Comparison of ENCODE assay signal across 23 cellular contexts in the genomic region with DNA sequence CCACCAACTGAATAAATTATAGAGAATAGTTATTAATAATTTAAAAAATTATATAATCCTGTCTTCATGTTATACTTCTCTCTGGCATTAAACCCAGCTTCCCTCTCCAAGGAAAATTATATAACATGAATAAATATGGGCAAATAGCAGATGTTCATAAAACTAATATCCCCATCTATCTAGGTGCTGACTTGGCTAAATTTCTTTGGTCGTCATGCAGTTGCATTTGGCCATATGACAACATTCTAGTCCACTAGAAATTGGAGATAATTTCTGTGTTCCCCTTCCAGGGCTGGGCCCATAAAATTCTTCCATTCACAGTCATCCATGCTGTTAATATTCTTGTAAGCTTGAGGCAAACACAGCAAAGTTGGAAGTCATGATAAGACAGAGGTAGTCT.
DNase-seq lines count a peak whose midpoint lies in the region; ATAC-seq, FAIRE-seq and TF ChIP-seq lines count a peak whose summit lies in the region.
"Had no signal": no experiment of that assay in that cellular context is flagged by ENCODE, and none has a peak within 500 bp of the region (broad histone marks: within the 10 kb centered on the region; RNA-seq: fewer than 3 reads in every experiment).

No MANE protein-coding gene starts in this region.

- WGBS in HepG2 (ENCODE audit: low lambda C conversion rate) = 0% methylated on average over 1 of the region's 1 CpG
- 11% methylated on average over 1 of the region's 1 CpG for WGBS in right lobe of liver (ENCODE audit: insufficient coverage, low coverage, low lambda C conversion rate, missing lambda C conversion rate)

- H4K20me1 ChIP-seq in HepG2 (ENCODE audit: insufficient read depth, low read length) (no peaks in the 10 kb centered on the region), Karpas-422 (ENCODE audit: insufficient read depth, low read depth, low read length) (no peaks in the 10 kb centered on the region)
- H4K20me1 ChIP-seq: BLaER1 treated with 17β-estradiol and CSF1 and Interleukin-3, amounts not matched to agents 10 nM and 100 nM had no signal

- no peak for ATAC-seq in HepG2
- ATAC-seq in right lobe of liver = no peak
- ATAC-seq in activated CD4-positive, CD25-positive, alpha-beta regulatory T cell treated with anti-CD3 and anti-CD28 coated beads, Interleukin-2, amount 50 U/mL, for 24 hours = no peak
- ATAC-seq: CD8-positive, alpha-beta T cell; GM12878 had no signal

- CTCF ChIA-PET in HepG2 (lab: Yijun Ruan, JAX; ENCODE audit: low intra/inter-chr PET ratio, low total read pairs) = no interaction called here
- CTCF ChIA-PET in HEK293 (lab: Yijun Ruan, JAX) = no interaction called here

- no peaks in the 10 kb centered on the region for H3K36me3 ChIP-seq in HepG2 (replicated peaks in 1 of 2; ENCODE audit: control insufficient read depth in 1 of 2, insufficient read depth in 2 of 2, low read length in 2 of 2)
- H3K36me3 ChIP-seq in right lobe of liver = no peaks in the 10 kb centered on the region
- no peaks in the 10 kb centered on the region for H3K36me3 ChIP-seq in HEK293 (ENCODE audit: control insufficient read depth in 2 of 2, insufficient read depth in 1 of 2, low read length in 2 of 2)
- H3K36me3 ChIP-seq in Karpas-422 (ENCODE audit: insufficient read depth, low read length) = no peaks in the 10 kb centered on the region
- H3K36me3 ChIP-seq: BLaER1 treated with 17β-estradiol and CSF1 and Interleukin-3, amounts not matched to agents 10 nM and 100 nM had no signal

- H2AFZ ChIP-seq in HepG2 (ENCODE audit: low read length) = no peak overlapping the region
- 0 out of 2 replicates have a peak overlapping the region, but pooled peaks have one; percentile 48 for H2AFZ ChIP-seq in Karpas-422 (ENCODE audit: low read length)

- H3K9ac ChIP-seq in HepG2 (ENCODE audit: insufficient read depth, low read depth, low read length) (no peak overlapping the region), Karpas-422 (ENCODE audit: low read length) (no peak overlapping the region)
- H3K9ac ChIP-seq: BLaER1 treated with 17β-estradiol and CSF1 and Interleukin-3, amounts not matched to agents 10 nM and 100 nM had no signal

- BruUV-seq in HepG2 (replicated peaks; lab: Mats Ljungman, UMichigan) = no TSS peak

- no peak for TF ChIP-seq CTCF in HepG2 (CRISPR knock-in tag; IDR thresholded peaks at IDR 0.05)
- no peak for TF ChIP-seq CTCF in right lobe of liver (IDR thresholded peaks at IDR 0.05)
- TF ChIP-seq CTCF in HEK293 (tag by site-specific recombination; IDR thresholded peaks at IDR 0.05) = no peak

- TF ChIP-seq RAD21 in HepG2 (CRISPR knock-in tag; IDR thresholded peaks at IDR 0.05) = no peak

- H3K9me2 ChIP-seq in Karpas-422 (replicated peaks; ENCODE audit: insufficient read depth, low read length) = no peaks in the 10 kb centered on the region

- H3K4me1 ChIP-seq in HepG2 (ENCODE audit: insufficient read depth, low read length) (no peaks in the 10 kb centered on the region), right lobe of liver (no peaks in the 10 kb centered on the region), HEK293 (ENCODE audit: control insufficient read depth, insufficient read depth, low read length) (no peaks in the 10 kb centered on the region), Karpas-422 (ENCODE audit: low read length) (peaks cover 4% of the 10 kb centered on the region; the same call in 1 of the 2 replicates)
- H3K4me1 ChIP-seq: Caco-2 had no signal

- TF ChIP-seq EP300 in HepG2 (IDR thresholded peaks at IDR 0.05; ENCODE audit: low read depth in 2 of 2, low read length in 2 of 2) = no peak
- TF ChIP-seq EP300 in HepG2 (CRISPR knock-in tag; IDR thresholded peaks at IDR 0.05; ENCODE audit: borderline replicate concordance) = no peak

- H3K9me3 ChIP-seq in HepG2 (ENCODE audit: low read length) = no peaks in the 10 kb centered on the region
- H3K9me3 ChIP-seq in right lobe of liver = no peaks in the 10 kb centered on the region
- no peaks in the 10 kb centered on the region for H3K9me3 ChIP-seq in HEK293 (ENCODE audit: control insufficient read depth, insufficient read depth, low read depth, low read length)
- H3K9me3 ChIP-seq in Karpas-422 (ENCODE audit: low read length) = no peaks in the 10 kb centered on the region; the same call in 1 of the 2 replicates
- H3K9me3 ChIP-seq: Caco-2 had no signal

- no peaks in the 10 kb centered on the region for H3K27me3 ChIP-seq in HepG2 (ENCODE audit: control insufficient read depth in 1 of 2, insufficient read depth in 2 of 2, low read length in 2 of 2)
- no peaks in the 10 kb centered on the region for H3K27me3 ChIP-seq in right lobe of liver
- H3K27me3 ChIP-seq in Karpas-422 (ENCODE audit: low read length) = no peaks in the 10 kb centered on the region
- H3K27me3 ChIP-seq: BLaER1 treated with 17β-estradiol and CSF1 and Interleukin-3, amounts not matched to agents 10 nM and 100 nM had no signal

- TF ChIP-seq POLR2A in HepG2 (IDR thresholded peaks at IDR 0.05; ENCODE audit: insufficient read depth in 1 of 2, low read depth in 2 of 2, low read length in 2 of 2) (no peak), right lobe of liver (IDR thresholded peaks at IDR 0.05) (no peak)

- no peak for FAIRE-seq in HepG2 (lab: Jason Lieb, UNC)
- FAIRE-seq: A204.1, D721Med, G401.6, GM12878, GM12892, GM18507 had no signal

- in situ Hi-C loops in HepG2 (cut with HindIII; ENCODE audit: extremely low pct_ligation_motif_present, low pct_unique_long_range_greater_than_20kb) = no loop called here

- H3K4me3 ChIP-seq in HepG2 (replicated peaks in 1 of 3; ENCODE audit: insufficient read depth in 1 of 3, low read depth in 2 of 3, low read length in 3 of 3) (no peak overlapping the region), right lobe of liver (no peak overlapping the region), HEK293 (ENCODE audit: low read depth, low read length) (no peak overlapping the region), Karpas-422 (ENCODE audit: low read length) (no peak overlapping the region)
- H3K4me3 ChIP-seq: BLaER1 treated with 17β-estradiol and CSF1 and Interleukin-3, amounts not matched to agents 10 nM and 100 nM; GM12878 had no signal

- POLR2A ChIA-PET in HepG2 (lab: Yijun Ruan, JAX) (no interaction called here), HEK293 (lab: Yijun Ruan, JAX) (no interaction called here)

- DNase-seq in HepG2 (ENCODE audit: low spot score) (no peak), right lobe of liver (no peak), Karpas-422 (no peak), medulla oblongata (ENCODE audit: extremely low spot score) (no peak), activated gamma-delta T cell treated with Interleukin-2 at 50 U/mL for 16 hours (no peak)
- DNase-seq: 8988T; AML-193; Caco-2; Calu3; CD4-positive, alpha-beta T cell; CD8-positive, alpha-beta T cell; DMS79 treated with DMSO at 0.1 percent for 48 hours; GF-D8 had no signal

- intact Hi-C loops in HepG2 (cut with micrococcal nuclease; ENCODE audit: unreplicated experiment) = no loop called here
- intact Hi-C loops in right lobe of liver (cut with DNase I) = no loop called here

- no peak overlapping the region for H3K27ac ChIP-seq in HepG2 (ENCODE audit: extremely low read length, insufficient read depth, low read length)
- H3K27ac ChIP-seq in right lobe of liver = no peak overlapping the region
- no peak overlapping the region for H3K27ac ChIP-seq in HEK293 (ENCODE audit: extremely low read depth, low read depth, low read length)
- H3K27ac ChIP-seq in Karpas-422 (ENCODE audit: low read length) = no peak overlapping the region
- H3K27ac ChIP-seq: BLaER1 treated with 17β-estradiol and CSF1 and Interleukin-3, amounts not matched to agents 10 nM and 100 nM; C4-2B had no signal

- H3K4me2 ChIP-seq in HepG2 (ENCODE audit: low read depth, low read length) (no peak overlapping the region), Karpas-422 (ENCODE audit: low read depth, low read length, poor library complexity, severe bottlenecking) (no peak overlapping the region)

- no peaks in the 10 kb centered on the region for H3K79me2 ChIP-seq in HepG2 (ENCODE audit: insufficient read depth, low read length)
- H3K79me2 ChIP-seq in Karpas-422 (ENCODE audit: low read length) = no peaks in the 10 kb centered on the region

TF ChIP-seq in HepG2, 621 proteins besides CTCF, POLR2A, EP300 and RAD21 (continues in another document):
- TF ChIP-seq EEA1 (CRISPR knock-in tag; IDR thresholded peaks at IDR 0.05; ENCODE audit: borderline replicate concordance) = no peak
- no peak for TF ChIP-seq ZNF274 (CRISPR knock-in tag; IDR thresholded peaks at IDR 0.05)
- no peak for TF ChIP-seq SMAD3 (CRISPR knock-in tag; IDR thresholded peaks at IDR 0.05)
- TF ChIP-seq ZNF589 (CRISPR knock-in tag; conservative IDR thresholded peaks at IDR 0.05) = no peak
- TF ChIP-seq, protein P1, sequence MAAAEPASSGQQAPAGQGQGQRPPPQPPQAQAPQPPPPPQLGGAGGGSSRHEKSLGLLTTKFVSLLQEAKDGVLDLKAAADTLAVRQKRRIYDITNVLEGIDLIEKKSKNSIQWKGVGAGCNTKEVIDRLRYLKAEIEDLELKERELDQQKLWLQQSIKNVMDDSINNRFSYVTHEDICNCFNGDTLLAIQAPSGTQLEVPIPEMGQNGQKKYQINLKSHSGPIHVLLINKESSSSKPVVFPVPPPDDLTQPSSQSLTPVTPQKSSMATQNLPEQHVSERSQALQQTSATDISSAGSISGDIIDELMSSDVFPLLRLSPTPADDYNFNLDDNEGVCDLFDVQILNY (CRISPR knock-in tag; conservative IDR thresholded peaks at IDR 0.05) = no peak
- TF ChIP-seq MAFF (IDR thresholded peaks at IDR 0.05; ENCODE audit: low read depth, low read length) = peak; percentile 78
- TF ChIP-seq ZNF143 (CRISPR knock-in tag; IDR thresholded peaks at IDR 0.05) = no peak
- no peak for TF ChIP-seq AGO1 (IDR thresholded peaks at IDR 0.05; ENCODE audit: low read depth, low read length, poor library complexity, severe bottlenecking)

TF ChIP-seq in HEK293, 187 proteins besides CTCF, POLR2A, EP300 and RAD21:
- TF ChIP-seq ZNF571 (tag by site-specific recombination; IDR thresholded peaks at IDR 0.05) (no peak), TRIM28 (IDR thresholded peaks at IDR 0.05; ENCODE audit: borderline replicate concordance, low read length) (peak; percentile 54; the same call in 1 of the 2 replicates)
